18 cellular contexts compared by ENCODE assay signal in the genomic region with DNA sequence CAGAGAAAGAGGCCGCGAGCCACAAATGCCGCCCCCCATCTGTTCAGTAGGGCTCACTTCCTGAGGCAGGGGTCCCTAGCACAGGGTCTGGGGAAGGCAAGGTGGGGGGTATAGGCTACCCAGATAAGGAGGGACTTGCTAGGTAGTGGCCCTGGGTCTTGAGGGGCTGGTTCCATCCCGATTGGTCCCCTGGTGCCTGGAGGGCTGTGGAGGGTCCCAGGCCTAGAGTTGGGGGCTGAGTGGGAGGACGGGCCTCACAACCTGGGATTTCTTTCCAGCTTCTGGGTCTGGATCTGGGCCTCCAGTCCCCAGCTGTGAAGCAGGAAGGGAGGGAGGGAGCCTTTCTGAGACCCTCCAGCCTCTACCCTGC.
DNase-seq lines count a peak whose midpoint lies in the region; ATAC-seq and TF ChIP-seq lines count a peak whose summit lies in the region.
"Had no signal": no experiment of that assay in that cellular context is flagged by ENCODE, and none has a peak within 500 bp of the region (broad histone marks: within the 10 kb centered on the region; RNA-seq: fewer than 3 reads in every experiment).

No MANE protein-coding gene starts in this region.

- peak overlapping the region; percentile 27 for H3K4me3 ChIP-seq in iPS-15b (ENCODE audit: low read depth, low read length)
- no peak overlapping the region for H3K4me3 ChIP-seq in neuronal stem cell (ENCODE audit: low read length in 2 of 2)
- H3K4me3 ChIP-seq: HAP-1, K562 had no signal

- H3K9me3 Mint-ChIP-seq in WTC11 = no peaks in the 10 kb centered on the region

- H2BK120ac ChIP-seq in neuronal stem cell (ENCODE audit: low read depth, low read length) = no peak overlapping the region

- H3K79me1 ChIP-seq in neuronal stem cell (ENCODE audit: low read depth, low read length) = no peaks in the 10 kb centered on the region

- no peak for TF ChIP-seq CTCF in WTC11 (IDR thresholded peaks at IDR 0.05)

- H3K27me3 Mint-ChIP-seq in WTC11 (ENCODE audit: low read depth) = peaks cover 100% of the 10 kb centered on the region

- peaks cover 26% of the 10 kb centered on the region for H3K4me1 Mint-ChIP-seq in WTC11

- H3K4ac ChIP-seq in neuronal stem cell (ENCODE audit: low read length) = no peak overlapping the region

- CTCF ChIA-PET in WTC11 (lab: Charles Lee) = interaction anchor here (1.6 kb wide), 1 partner anchor 66 kb away, joined by 4 read pairs; no protein-coding TSS in a partner anchor

- H4K91ac ChIP-seq in neuronal stem cell (ENCODE audit: low read depth, low read length, poor library complexity) = no peak overlapping the region

- H3K4me2 ChIP-seq in neuronal stem cell (ENCODE audit: insufficient read depth, low read length, poor library complexity, severe bottlenecking) = no peak overlapping the region

- no peak for ATAC-seq in WTC11
- ATAC-seq: K562 had no signal

- no peak overlapping the region for H2BK5ac ChIP-seq in neuronal stem cell (ENCODE audit: low read length)

- peak overlapping the region; percentile 8 for H2AK5ac ChIP-seq in neuronal stem cell (ENCODE audit: low read depth, low read length)

- H2AFZ ChIP-seq in neuronal stem cell (ENCODE audit: low read length) = peak overlapping the region; percentile 89

- H3K9ac ChIP-seq in iPS-15b (ENCODE audit: low read depth, low read length) (no peak overlapping the region), neuronal stem cell (ENCODE audit: low read depth, low read length, poor library complexity) (no peak overlapping the region)

- H3K27ac Mint-ChIP-seq in WTC11 = no peak overlapping the region
- H3K27ac Mint-ChIP-seq: CD4-positive, CD25-positive, alpha-beta regulatory T cell; CD8-positive, alpha-beta memory T cell had no signal

- no peak overlapping the region for H3K18ac ChIP-seq in neuronal stem cell (ENCODE audit: low read length)

- no peak overlapping the region for H2BK12ac ChIP-seq in neuronal stem cell (ENCODE audit: low read length)

- POLR2A ChIA-PET in WTC11 (lab: Charles Lee) = no interaction called here

- no peak overlapping the region for H3K14ac ChIP-seq in neuronal stem cell (ENCODE audit: low read length)

- H3K36me3 ChIP-seq in iPS-15b (ENCODE audit: control insufficient read depth, insufficient read depth, low read length) = no peaks in the 10 kb centered on the region
- H3K36me3 ChIP-seq in neuronal stem cell (replicated peaks in 1 of 2; ENCODE audit: control insufficient read depth in 2 of 2, insufficient read depth in 2 of 2, low read length in 2 of 2) = no peaks in the 10 kb centered on the region
- H3K36me3 ChIP-seq: BE2C, HAP-1 had no signal

- no peak overlapping the region for H2BK15ac ChIP-seq in neuronal stem cell (ENCODE audit: low read length)

- peaks cover 2% of the 10 kb centered on the region for H3K4me1 ChIP-seq in iPS-15b (ENCODE audit: control insufficient read depth, insufficient read depth, low read length)
- peaks cover 6 to 30% of the 10 kb centered on the region in 2 donors for H3K4me1 ChIP-seq in neuronal stem cell (ENCODE audit: control insufficient read depth in 2 of 2, insufficient read depth in 1 of 2, low read depth in 1 of 2, low read length in 2 of 2)
- H3K4me1 ChIP-seq: BE2C had no signal

- H3K36me3 Mint-ChIP-seq in WTC11 = no peaks in the 10 kb centered on the region; the same call in 1 of the 2 replicates
- H3K36me3 Mint-ChIP-seq: CD4-positive, CD25-positive, alpha-beta regulatory T cell; CD8-positive, alpha-beta memory T cell had no signal

- DNase-seq in WTC11 (ENCODE audit: low spot score) (no peak), neuronal stem cell (ENCODE audit: low spot score) (no peak), substantia nigra (lab: John Stamatoyannopoulos, UW) (no peak), NCI-H524 (lab: John Stamatoyannopoulos, UW) (no peak), hypothalamus (lab: John Stamatoyannopoulos, UW) (no peak), activated T-cell treated with anti-CD3 and anti-CD28 coated beads for 4 hours (no peak), H4 (ENCODE audit: low spot score) (no peak)
- DNase-seq: ACHN; BE2C; Caco-2; CD4-positive, CD25-positive, alpha-beta regulatory T cell; CD8-positive, alpha-beta memory T cell; GDM1; GOT3 had no signal

- no peak overlapping the region for H4K8ac ChIP-seq in neuronal stem cell (ENCODE audit: low read depth, low read length)

- no peaks in the 10 kb centered on the region for H3K9me3 ChIP-seq in iPS-15b (ENCODE audit: control insufficient read depth, insufficient read depth, low read length)
- H3K9me3 ChIP-seq in neuronal stem cell (replicated peaks in 1 of 2; ENCODE audit: control insufficient read depth in 2 of 2, insufficient read depth in 1 of 2, low read depth in 1 of 2, low read length in 2 of 2) = no peaks in the 10 kb centered on the region
- H3K9me3 ChIP-seq: BE2C, Caco-2, HAP-1 had no signal

- no CpG with 5 or more reads among the region's 5 CpGs for WGBS in neuronal stem cell (ENCODE audit: extremely low coverage in 2 of 2, insufficient read length in 2 of 2, insufficient replicate concordance in 1 of 2), 2 donors

- H3K4me3 Mint-ChIP-seq in WTC11 = peak overlapping the region; percentile 4; the same call in 1 of the 2 replicates
- H3K4me3 Mint-ChIP-seq: CD4-positive, CD25-positive, alpha-beta regulatory T cell had no signal

- H3K27ac ChIP-seq in neuronal stem cell (replicated peaks; ENCODE audit: low read length) = no peak overlapping the region
- peak overlapping the region; percentile 42 for H3K27ac ChIP-seq in substantia nigra (ENCODE audit: low read depth, low read length, poor library complexity, severe bottlenecking)
- H3K27ac ChIP-seq: HL-60 had no signal

- H3K27me3 ChIP-seq in iPS-15b (ENCODE audit: control insufficient read depth, insufficient read depth, low read length) = peaks cover 97% of the 10 kb centered on the region
- peaks cover 38 to 85% (median 79%) of the 10 kb centered on the region in 3 experiments for H3K27me3 ChIP-seq in neuronal stem cell (ENCODE audit: control insufficient read depth in 3 of 3, insufficient read depth in 3 of 3, low read depth in 1 of 3, low read length in 3 of 3)

- H3K23ac ChIP-seq in neuronal stem cell (ENCODE audit: low read depth, low read length, poor library complexity) = no peak overlapping the region

TF ChIP-seq in WTC11, 78 proteins besides CTCF, POLR2A, EP300 and RAD21 (continues in another document):
- TF ChIP-seq, protein P1, sequence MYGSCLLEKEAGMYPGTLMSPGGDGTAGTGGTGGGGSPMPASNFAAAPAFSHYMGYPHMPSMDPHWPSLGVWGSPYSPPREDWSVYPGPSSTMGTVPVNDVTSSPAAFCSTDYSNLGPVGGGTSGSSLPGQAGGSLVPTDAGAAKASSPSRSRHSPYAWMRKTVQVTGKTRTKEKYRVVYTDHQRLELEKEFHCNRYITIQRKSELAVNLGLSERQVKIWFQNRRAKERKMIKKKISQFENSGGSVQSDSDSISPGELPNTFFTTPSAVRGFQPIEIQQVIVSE (CRISPR knock-in tag; IDR thresholded peaks at IDR 0.05; ENCODE audit: borderline replicate concordance) = no peak
- TF ChIP-seq FOXK1 (CRISPR knock-in tag; IDR thresholded peaks at IDR 0.05) = no peak
- no peak for TF ChIP-seq CREM (CRISPR knock-in tag; IDR thresholded peaks at IDR 0.05)
- TF ChIP-seq HMGA2 (CRISPR knock-in tag; IDR thresholded peaks at IDR 0.05) = no peak
- TF ChIP-seq, protein P2, sequence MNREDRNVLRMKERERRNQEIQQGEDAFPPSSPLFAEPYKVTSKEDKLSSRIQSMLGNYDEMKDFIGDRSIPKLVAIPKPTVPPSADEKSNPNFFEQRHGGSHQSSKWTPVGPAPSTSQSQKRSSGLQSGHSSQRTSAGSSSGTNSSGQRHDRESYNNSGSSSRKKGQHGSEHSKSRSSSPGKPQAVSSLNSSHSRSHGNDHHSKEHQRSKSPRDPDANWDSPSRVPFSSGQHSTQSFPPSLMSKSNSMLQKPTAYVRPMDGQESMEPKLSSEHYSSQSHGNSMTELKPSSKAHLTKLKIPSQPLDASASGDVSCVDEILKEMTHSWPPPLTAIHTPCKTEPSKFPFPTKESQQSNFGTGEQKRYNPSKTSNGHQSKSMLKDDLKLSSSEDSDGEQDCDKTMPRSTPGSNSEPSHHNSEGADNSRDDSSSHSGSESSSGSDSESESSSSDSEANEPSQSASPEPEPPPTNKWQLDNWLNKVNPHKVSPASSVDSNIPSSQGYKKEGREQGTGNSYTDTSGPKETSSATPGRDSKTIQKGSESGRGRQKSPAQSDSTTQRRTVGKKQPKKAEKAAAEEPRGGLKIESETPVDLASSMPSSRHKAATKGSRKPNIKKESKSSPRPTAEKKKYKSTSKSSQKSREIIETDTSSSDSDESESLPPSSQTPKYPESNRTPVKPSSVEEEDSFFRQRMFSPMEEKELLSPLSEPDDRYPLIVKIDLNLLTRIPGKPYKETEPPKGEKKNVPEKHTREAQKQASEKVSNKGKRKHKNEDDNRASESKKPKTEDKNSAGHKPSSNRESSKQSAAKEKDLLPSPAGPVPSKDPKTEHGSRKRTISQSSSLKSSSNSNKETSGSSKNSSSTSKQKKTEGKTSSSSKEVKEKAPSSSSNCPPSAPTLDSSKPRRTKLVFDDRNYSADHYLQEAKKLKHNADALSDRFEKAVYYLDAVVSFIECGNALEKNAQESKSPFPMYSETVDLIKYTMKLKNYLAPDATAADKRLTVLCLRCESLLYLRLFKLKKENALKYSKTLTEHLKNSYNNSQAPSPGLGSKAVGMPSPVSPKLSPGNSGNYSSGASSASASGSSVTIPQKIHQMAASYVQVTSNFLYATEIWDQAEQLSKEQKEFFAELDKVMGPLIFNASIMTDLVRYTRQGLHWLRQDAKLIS (CRISPR knock-in tag; IDR thresholded peaks at IDR 0.05; ENCODE audit: borderline replicate concordance) = no peak
